7 cellular contexts compared by ENCODE assay signal in genomic region chr5:115543931-115544370, GRCh38. TPM values are rescaled to one million over a fixed set of nuclear protein-coding genes. Genes with fewer than 3 reads are reported as not detected.
A peak's percentile ranks its signal among the peaks of the same experiment; 100 is the strongest.
DNase-seq lines count a peak whose midpoint lies in the region; FAIRE-seq and TF ChIP-seq lines count a peak whose summit lies in the region.

No MANE protein-coding gene starts in this region.

- H3K36me3 ChIP-seq in endocrine pancreas (ENCODE audit: control insufficient read depth, insufficient read depth, low read length) (no peaks in the 10 kb centered on the region), mesendoderm (ENCODE audit: control insufficient read depth, insufficient read depth, low read length) (no peaks in the 10 kb centered on the region)

- peak overlapping the region; percentile 99 for H3K27ac Mint-ChIP-seq in activated CD4-positive, alpha-beta memory T cell treated with anti-CD3 and anti-CD28 coated beads, Interleukin-2, amount 10 ng/mL, durations not matched to agents 7 days and 5 days

- H3K4me1 Mint-ChIP-seq in activated CD4-positive, alpha-beta memory T cell treated with anti-CD3 and anti-CD28 coated beads, Interleukin-2, amount 10 ng/mL, durations not matched to agents 7 days and 5 days, result peaks cover 51% of the 10 kb centered on the region

- peak; percentile 80 for FAIRE-seq in GM12891 (lab: Jason Lieb, UNC)

- H3K27me3 Mint-ChIP-seq in activated CD4-positive, alpha-beta memory T cell treated with anti-CD3 and anti-CD28 coated beads, Interleukin-2, amount 10 ng/mL, durations not matched to agents 7 days and 5 days, result no peaks in the 10 kb centered on the region

- peak overlapping the region; percentile 81 for H3K23ac ChIP-seq in mesendoderm (ENCODE audit: low read length)

- H2BK15ac ChIP-seq in mesendoderm (replicated peaks; ENCODE audit: low read depth), result no peak overlapping the region

- H3K79me1 ChIP-seq in mesendoderm (ENCODE audit: low read length), result peaks cover 3% of the 10 kb centered on the region

- peak overlapping the region; percentile 97 for H3K18ac ChIP-seq in mesendoderm (ENCODE audit: low read length)

- H3K27ac ChIP-seq in mesendoderm (ENCODE audit: low read depth, low read length), result peak overlapping the region; percentile 85

- H3K36me3 Mint-ChIP-seq in activated CD4-positive, alpha-beta memory T cell treated with anti-CD3 and anti-CD28 coated beads, Interleukin-2, amount 10 ng/mL, durations not matched to agents 7 days and 5 days (ENCODE audit: low read depth), result peaks cover 54% of the 10 kb centered on the region

- peaks cover 36% of the 10 kb centered on the region for H3K79me2 ChIP-seq in mesendoderm (ENCODE audit: control insufficient read depth, insufficient read depth, low read length)

- CTCF ChIA-PET in activated CD4-positive, alpha-beta memory T cell treated with anti-CD3 and anti-CD28 coated beads, Interleukin-2, amount 10 ng/mL, durations not matched to agents 7 days and 5 days (lab: Charles Lee), result interaction anchor here (0.8 to 4.3 kb wide), 6 partner anchors 30 to 236 kb away, joined by 3 to 25 read pairs (median 4); partner anchors contain the start of gene TMED7

- H3K4me3 Mint-ChIP-seq in activated CD4-positive, alpha-beta memory T cell treated with anti-CD3 and anti-CD28 coated beads, Interleukin-2, amount 10 ng/mL, durations not matched to agents 7 days and 5 days, result peak overlapping the region; percentile 94

- H3K27me3 ChIP-seq in endocrine pancreas (ENCODE audit: control insufficient read depth, insufficient read depth, low read length) (no peaks in the 10 kb centered on the region), mesendoderm (ENCODE audit: insufficient read depth, low read length, poor library complexity) (no peaks in the 10 kb centered on the region)

- H3K4me1 ChIP-seq in endocrine pancreas (ENCODE audit: control insufficient read depth, insufficient read depth, low read length), result peaks cover 18% of the 10 kb centered on the region
- no peaks in the 10 kb centered on the region for H3K4me1 ChIP-seq in mesendoderm (ENCODE audit: control insufficient read depth, low read depth, low read length)

- peak overlapping the region; percentile 86 for H3K56ac ChIP-seq in mesendoderm (ENCODE audit: low read length)

- H3K9ac ChIP-seq in endocrine pancreas (ENCODE audit: control insufficient read depth, insufficient read depth, low read length), result peak overlapping the region; percentile 86
- peak overlapping the region; percentile 82 for H3K9ac ChIP-seq in mesendoderm (ENCODE audit: low read length)

- no peaks in the 10 kb centered on the region for H3K9me3 ChIP-seq in endocrine pancreas (ENCODE audit: control insufficient read depth, low read length)

- POLR2A ChIA-PET in activated CD4-positive, alpha-beta memory T cell treated with anti-CD3 and anti-CD28 coated beads, Interleukin-2, amount 10 ng/mL, durations not matched to agents 7 days and 5 days (lab: Charles Lee), result interaction anchor here (0.6 to 3.6 kb wide), 40 partner anchors 9 to 541 kb away, joined by 3 to 33 read pairs (median 5); partner anchors contain the start of genes AP3S1, ATG12, CCDC112 and COMMD10

- TF ChIP-seq POLR2A in GM12891 (IDR thresholded peaks at IDR 0.05; ENCODE audit: low read depth, low read length), result 0 out of 2 replicates have a peak, but pooled peaks have one; percentile 36

- no peak overlapping the region for H2AK5ac ChIP-seq in mesendoderm (ENCODE audit: low read length)

- no peak overlapping the region for H4K5ac ChIP-seq in mesendoderm (ENCODE audit: low read length)

- H3K4me2 ChIP-seq in mesendoderm (ENCODE audit: low read length), result peak overlapping the region; percentile 78

- no peak overlapping the region for H2BK5ac ChIP-seq in mesendoderm (ENCODE audit: low read length)

- H4K8ac ChIP-seq in mesendoderm (ENCODE audit: low read depth, low read length), result no peak overlapping the region

- WGBS in mesendoderm (ENCODE audit: extremely low coverage, insufficient coverage, low lambda C conversion rate), result no CpG with 5 or more reads among the region's 20 CpGs

- no peak for DNase-seq in GM12891 (ENCODE audit: insufficient read length, low spot score)
- DNase-seq in HCEC 1CT, result peak; percentile 55
- peak; percentile 22 for DNase-seq in NCI-H1105 treated with DMSO at 0.1 percent for 48 hours (lab: John Stamatoyannopoulos, UW)
- peak; percentile 62 for DNase-seq in activated CD4-positive, alpha-beta memory T cell treated with anti-CD3 and anti-CD28 coated beads, Interleukin-2, amount 10 ng/mL, durations not matched to agents 7 days and 5 days
- DNase-seq in mesendoderm, result peak; percentile 64
- DNase-seq in stimulated activated CD8-positive, alpha-beta memory T cell treated with anti-CD3 and anti-CD28 coated beads, Interleukin-15, amount 100 ng/mL, for 48 hours (ENCODE audit: low read depth in 2 of 2), result peak; percentile 18 to 38

- H2BK120ac ChIP-seq in mesendoderm (ENCODE audit: low read depth, low read length), result peak overlapping the region; percentile 73

- H3K9me3 Mint-ChIP-seq in activated CD4-positive, alpha-beta memory T cell treated with anti-CD3 and anti-CD28 coated beads, Interleukin-2, amount 10 ng/mL, durations not matched to agents 7 days and 5 days, result peaks cover 6% of the 10 kb centered on the region

- peak overlapping the region; percentile 96 for H3K4ac ChIP-seq in mesendoderm (ENCODE audit: low read depth, low read length)

- H3K4me3 ChIP-seq in endocrine pancreas (ENCODE audit: control insufficient read depth, insufficient read depth, low read length) (peak overlapping the region; percentile 99), mesendoderm (ENCODE audit: low read length) (peak overlapping the region; percentile 84)

TF ChIP-seq in GM12891, 5 proteins besides CTCF, POLR2A, EP300 and RAD21:
- TF ChIP-seq POLR2AphosphoS5 (IDR thresholded peaks at IDR 0.05; ENCODE audit: low read depth, low read length) (peak; percentile 19; the same call in 1 of the 2 replicates), SPI1 (IDR thresholded peaks at IDR 0.05; ENCODE audit: low read depth, low read length) (no peak)

RNA-seq across cellular contexts. Expression of gene FEM1C, which starts 0.6 kb away (rescaled TPM):
- polyA plus RNA-seq in GM12891 (2012; ENCODE audit: low read depth, missing spikeins), result 6.6 TPM
- 10 to 100 TPM; 16.8 to 17.0 TPM for total RNA-seq in activated CD4-positive, alpha-beta memory T cell treated with anti-CD3 and anti-CD28 coated beads, Interleukin-2, amount 10 ng/mL, durations not matched to agents 7 days and 5 days
- polyA plus RNA-seq in mesendoderm (2013, experiment 1 of 2), result 6.2 TPM
- 6.0 TPM for polyA plus RNA-seq in mesendoderm (2013, experiment 2 of 2)

RNA-seq across cellular contexts. Expression of gene TICAM2, which starts 58.3 kb away (rescaled TPM):
- 4.2 TPM for polyA plus RNA-seq in GM12891 (2012; ENCODE audit: low read depth, missing spikeins)
- 1 to 10 TPM; 1.8 to 2.5 TPM for total RNA-seq in activated CD4-positive, alpha-beta memory T cell treated with anti-CD3 and anti-CD28 coated beads, Interleukin-2, amount 10 ng/mL, durations not matched to agents 7 days and 5 days
- 0.04 TPM for polyA plus RNA-seq in mesendoderm (2013, experiment 1 of 2)
- 0.22 TPM for polyA plus RNA-seq in mesendoderm (2013, experiment 2 of 2)
